ENCODE assay signal across 8 cellular contexts in the genomic region with DNA sequence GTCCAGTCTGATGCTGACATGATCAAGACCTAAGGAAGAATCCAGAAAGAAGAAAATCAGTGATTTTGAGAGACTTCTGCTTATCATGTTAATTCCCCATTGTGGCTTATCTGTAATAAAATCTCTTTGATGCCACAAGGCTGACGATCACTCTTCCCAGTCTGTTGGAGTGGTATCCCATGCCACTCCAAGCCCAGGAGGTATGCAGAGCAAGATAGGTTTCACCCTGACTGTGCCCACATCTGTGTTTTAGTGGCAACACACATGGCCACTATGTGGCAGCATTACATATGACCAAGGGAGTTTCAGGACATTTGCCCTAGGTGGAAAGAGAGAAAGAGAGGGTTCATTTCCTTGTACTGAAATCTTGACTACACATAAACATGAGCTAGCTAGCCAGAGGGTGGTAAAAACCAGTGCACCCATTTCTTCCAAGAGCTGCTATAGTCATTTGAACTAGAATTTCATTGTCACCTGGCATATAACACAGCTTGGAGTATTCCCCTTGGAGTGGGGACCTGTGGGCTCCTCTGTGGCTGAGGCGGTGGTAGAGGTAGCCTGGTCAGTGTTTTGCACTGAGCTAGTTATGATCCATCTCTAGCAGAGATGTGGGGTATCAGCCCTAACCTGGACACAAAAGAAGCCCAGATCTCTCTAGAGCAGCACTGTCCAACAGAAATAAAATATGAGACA. TPM values are rescaled to one million over a fixed set of nuclear protein-coding genes. Genes with fewer than 3 reads are reported as not detected.
DNase-seq lines count a peak whose midpoint lies in the region; ATAC-seq and TF ChIP-seq lines count a peak whose summit lies in the region.

No MANE protein-coding gene starts in this region.

- no peak overlapping the region for H3K27ac ChIP-seq in RWPE1
- no peak overlapping the region for H3K27ac ChIP-seq in foreskin keratinocyte

- H3K4me3 Mint-ChIP-seq in activated T-cell treated with anti-CD3 and anti-CD28 coated beads, Interleukin-2, amount 50 U/mL, for 72 hours = no peak overlapping the region

- no peaks in the 10 kb centered on the region for H3K4me1 ChIP-seq in foreskin keratinocyte

- DNase-seq in activated T-cell treated with anti-CD3 and anti-CD28 coated beads, Interleukin-2, amount 50 U/mL, for 72 hours = peak; percentile 2 to 14
- DNase-seq in activated T-cell treated with anti-CD3 and anti-CD28 coated beads for 4 hours (no peak), RWPE1 (ENCODE audit: low spot score) (peak; percentile 11), foreskin keratinocyte (no peak), posterior vena cava (ENCODE audit: low spot score) (no peak)
- no peak for DNase-seq in central memory CD4-positive, alpha-beta T cell

- TF ChIP-seq CTCF in RWPE1 (conservative IDR thresholded peaks at IDR 0.05; ENCODE audit: low read depth) = peak; percentile 51
- TF ChIP-seq CTCF in foreskin keratinocyte (conservative IDR thresholded peaks at IDR 0.05) = peak; percentile 64

- CTCF ChIA-PET in RWPE1 (lab: Yijun Ruan, JAX) = interaction anchor here (0.6 to 1.6 kb wide), 4 partner anchors 13 to 129 kb away, joined by 3 to 9 read pairs (median 4); no protein-coding TSS in a partner anchor

- H3K27ac Mint-ChIP-seq in activated T-cell treated with anti-CD3 and anti-CD28 coated beads, Interleukin-2, amount 50 U/mL, for 72 hours = no peak overlapping the region

- no peaks in the 10 kb centered on the region for H3K9me3 Mint-ChIP-seq in activated T-cell treated with anti-CD3 and anti-CD28 coated beads, Interleukin-2, amount 50 U/mL, for 72 hours

- POLR2A ChIA-PET in RWPE1 (lab: Yijun Ruan, JAX; ENCODE audit: low non-redundant PET) = no interaction called here

- no peaks in the 10 kb centered on the region for H3K4me1 Mint-ChIP-seq in activated T-cell treated with anti-CD3 and anti-CD28 coated beads, Interleukin-2, amount 50 U/mL, for 72 hours (ENCODE audit: low read depth)

- no peaks in the 10 kb centered on the region for H3K27me3 Mint-ChIP-seq in activated T-cell treated with anti-CD3 and anti-CD28 coated beads, Interleukin-2, amount 50 U/mL, for 72 hours (ENCODE audit: low read depth)

- ATAC-seq in activated T-cell treated with anti-CD3 and anti-CD28 coated beads, Interleukin-2, amount 50 U/mL, for 72 hours (replicated peaks in 1 of 2) = peak; percentile 53 to 59
- ATAC-seq in HG02884 (IDR thresholded peaks at IDR 0.05; ENCODE audit: unreplicated experiment) (peak; percentile 59), foreskin keratinocyte (peak; percentile 50), GM21528 (IDR thresholded peaks at IDR 0.05; ENCODE audit: low FRiP score, unreplicated experiment) (no peak)

- H3K27me3 ChIP-seq in foreskin keratinocyte = no peaks in the 10 kb centered on the region

- H3K36me3 Mint-ChIP-seq in activated T-cell treated with anti-CD3 and anti-CD28 coated beads, Interleukin-2, amount 50 U/mL, for 72 hours (ENCODE audit: insufficient read depth in 2 of 2) = no peaks in the 10 kb centered on the region

- intact Hi-C loops in posterior vena cava (cut with DNase I) = no loop called here

RNA-seq across cellular contexts. Expression of gene LAMB4, which starts 20.8 kb away (rescaled TPM):
- total RNA-seq in activated T-cell treated with anti-CD3 and anti-CD28 coated beads, Interleukin-2, amount 50 U/mL, for 72 hours = not detected
- total RNA-seq in foreskin keratinocyte = 0.07 and 0.14 TPM in 2 replicates
- 0.02 and 0.04 TPM in 2 replicates for polyA plus RNA-seq in foreskin keratinocyte
- under 1 TPM in 1 of 2 donors, not detected in 1; 0.37 TPM for total RNA-seq in posterior vena cava

Comparison
In these comparisons a context has a peak if more than half of its experiments do, and no peak if none do; other contexts are left out.
1. DNase-seq: peak in activated T-cell treated with anti-CD3 and anti-CD28 coated beads, Interleukin-2, amount 50 U/mL, for 72 hours (2 of 2) and RWPE1 (single experiment); none in activated T-cell treated with anti-CD3 and anti-CD28 coated beads for 4 hours (single experiment), foreskin keratinocyte (0 of 2), posterior vena cava (single experiment) and central memory CD4-positive, alpha-beta T cell (single experiment).